In the genomic region with DNA sequence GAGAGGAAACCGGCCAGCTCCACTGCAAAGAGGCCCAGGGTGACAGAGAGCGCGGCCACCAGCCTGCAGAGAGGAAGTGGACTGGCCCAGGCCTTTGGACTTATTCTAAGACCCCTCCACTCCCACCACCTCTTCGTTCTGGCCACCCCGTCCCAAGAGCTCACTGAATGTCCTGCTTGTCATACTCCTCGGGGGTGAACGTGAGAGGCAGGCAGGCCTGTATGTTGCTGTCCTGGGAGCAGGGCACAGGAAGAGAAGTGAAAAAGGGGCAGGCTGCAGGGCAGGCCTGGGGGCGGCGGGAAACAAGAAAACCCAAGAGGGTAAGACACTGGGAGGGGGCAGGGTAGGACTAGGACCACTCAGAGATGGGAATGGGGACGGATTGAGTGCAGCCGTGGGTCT, we compare ENCODE assay signal across 8 cellular contexts.
DNase-seq lines count a peak whose midpoint lies in the region.

No MANE protein-coding gene starts in this region.

- H3K9ac ChIP-seq in mucosa of stomach (ENCODE audit: low read length) = peak overlapping the region; percentile 71

- peak; percentile 36 for DNase-seq in DMS79 treated with DMSO at 0.1 percent for 48 hours (lab: John Stamatoyannopoulos, UW)
- DNase-seq in DMS79 (lab: John Stamatoyannopoulos, UW) = no peak
- peak; percentile 40 for DNase-seq in NCI-H69 (lab: John Stamatoyannopoulos, UW)
- no peak for DNase-seq in stimulated activated CD8-positive, alpha-beta memory T cell treated with anti-CD3 and anti-CD28 coated beads, Interleukin-4, amount 100 ng/mL, for 48 hours
- DNase-seq in GM19240 (ENCODE audit: insufficient read length, low spot score) = no peak
- DNase-seq in GM19238 (ENCODE audit: insufficient read length, low spot score) = no peak

- H3K4me3 ChIP-seq in mucosa of stomach (ENCODE audit: low read length) = peak overlapping the region; percentile 77

- peak overlapping the region; percentile 96 for H3K27ac Mint-ChIP-seq in dendritic cell treated with granulocyte-macrophage colony-stimulating factor and Interleukin-4, amounts not matched to agents 40 ng/mL and 50 ng/mL, for 4 days

- no peaks in the 10 kb centered on the region for H3K9me3 ChIP-seq in mucosa of stomach (ENCODE audit: control insufficient read depth, low read length)

- H3K27me3 ChIP-seq in mucosa of stomach (ENCODE audit: control insufficient read depth, insufficient read depth, low read length) = no peaks in the 10 kb centered on the region

- peaks cover 51% of the 10 kb centered on the region for H3K4me1 Mint-ChIP-seq in dendritic cell treated with granulocyte-macrophage colony-stimulating factor and Interleukin-4, amounts not matched to agents 40 ng/mL and 50 ng/mL, for 4 days (ENCODE audit: low read depth)

- peak overlapping the region; percentile 91 for H3K4me3 Mint-ChIP-seq in dendritic cell treated with granulocyte-macrophage colony-stimulating factor and Interleukin-4, amounts not matched to agents 40 ng/mL and 50 ng/mL, for 4 days

- H3K27me3 Mint-ChIP-seq in dendritic cell treated with granulocyte-macrophage colony-stimulating factor and Interleukin-4, amounts not matched to agents 40 ng/mL and 50 ng/mL, for 4 days = no peaks in the 10 kb centered on the region

- H3K36me3 ChIP-seq in mucosa of stomach (ENCODE audit: control insufficient read depth, insufficient read depth, low read length) = no peaks in the 10 kb centered on the region

- no peaks in the 10 kb centered on the region for H3K9me3 Mint-ChIP-seq in dendritic cell treated with granulocyte-macrophage colony-stimulating factor and Interleukin-4, amounts not matched to agents 40 ng/mL and 50 ng/mL, for 4 days

- H3K4me1 ChIP-seq in mucosa of stomach (ENCODE audit: control insufficient read depth, insufficient read depth, low read length) = peaks cover 28% of the 10 kb centered on the region

- intact Hi-C loops in dendritic cell treated with granulocyte-macrophage colony-stimulating factor and Interleukin-4, amounts not matched to agents 40 ng/mL and 50 ng/mL, for 4 days (cut with micrococcal nuclease) = no loop called here

- H3K36me3 Mint-ChIP-seq in dendritic cell treated with granulocyte-macrophage colony-stimulating factor and Interleukin-4, amounts not matched to agents 40 ng/mL and 50 ng/mL, for 4 days (ENCODE audit: low read depth) = peaks cover 9% of the 10 kb centered on the region

Comparison
In these comparisons a context has a peak if more than half of its experiments do, and no peak if none do; other contexts are left out.
1. DNase-seq: peak in DMS79 treated with DMSO at 0.1 percent for 48 hours (single experiment) and NCI-H69 (single experiment); none in DMS79 (single experiment), stimulated activated CD8-positive, alpha-beta memory T cell treated with anti-CD3 and anti-CD28 coated beads, Interleukin-4, amount 100 ng/mL, for 48 hours (single experiment), GM19240 (single experiment) and GM19238 (single experiment).